ENCODE assay signal across 10 cellular contexts in genomic region chr12:124454352-124454725, GRCh38.
DNase-seq lines count a peak whose midpoint lies in the region; ATAC-seq, FAIRE-seq and TF ChIP-seq lines count a peak whose summit lies in the region.
"Had no signal": no experiment of that assay in that cellular context is flagged by ENCODE, and none has a peak within 500 bp of the region (broad histone marks: within the 10 kb centered on the region; RNA-seq: fewer than 3 reads in every experiment).

No MANE protein-coding gene starts in this region.

- H3K4me1 ChIP-seq in tibial nerve = peaks cover 3 to 85% (median 57%) of the 10 kb centered on the region in 4 donors

- DNase-seq in activated T-cell treated with anti-CD3 and anti-CD28 coated beads, Interleukin-2, amount 50 U/mL, for 24 hours = no peak
- no peak for DNase-seq in activated T-cell treated with anti-CD3 and anti-CD28 coated beads, Interleukin-2, amount 50 U/mL, for 48 hours
- DNase-seq in brain microvascular endothelial cell (no peak), mesothelial cell of epicardium (ENCODE audit: low spot score in 2 of 2, unreplicated experiment in 2 of 2) (no peak), tibial nerve (ENCODE audit: low spot score in 2 of 2) (no peak), RCC 7860 (ENCODE audit: low spot score) (no peak), type B pancreatic cell (ENCODE audit: extremely low spot score, unreplicated experiment) (no peak)
- DNase-seq: NCI-H1436 treated with DMSO at 0.1 percent for 48 hours had no signal

- no peaks in the 10 kb centered on the region for H3K27me3 ChIP-seq in brain microvascular endothelial cell (replicated peaks)
- H3K27me3 ChIP-seq in tibial nerve = no peaks in the 10 kb centered on the region

- H3K4me3 Mint-ChIP-seq in activated T-cell treated with anti-CD3 and anti-CD28 coated beads, Interleukin-2, amount 50 U/mL, for 24 hours = no peak overlapping the region
- no peak overlapping the region for H3K4me3 Mint-ChIP-seq in mesothelial cell of epicardium
- H3K4me3 Mint-ChIP-seq in type B pancreatic cell = no peak overlapping the region

- H3K4me3 ChIP-seq in brain microvascular endothelial cell (ENCODE audit: low read depth, low read length) (no peak overlapping the region), tibial nerve (no peak overlapping the region)

- H3K36me3 ChIP-seq in brain microvascular endothelial cell (replicated peaks) (peaks cover 19% of the 10 kb centered on the region), tibial nerve (peaks cover 0 to 40% (median 0%) of the 10 kb centered on the region in 3 donors)

- no peaks in the 10 kb centered on the region for H3K9me3 Mint-ChIP-seq in activated T-cell treated with anti-CD3 and anti-CD28 coated beads, Interleukin-2, amount 50 U/mL, for 24 hours
- no peaks in the 10 kb centered on the region for H3K9me3 Mint-ChIP-seq in mesothelial cell of epicardium
- H3K9me3 Mint-ChIP-seq in type B pancreatic cell = no peaks in the 10 kb centered on the region

- in situ Hi-C loops in brain microvascular endothelial cell (cut with HindIII; ENCODE audit: low pct_ligation_motif_present, low sequenced_read_pairs) = no loop called here

- no peak for TF ChIP-seq EP300 in tibial nerve (IDR thresholded peaks at IDR 0.05)

- no peak for TF ChIP-seq POLR2A in tibial nerve (IDR thresholded peaks at IDR 0.05)

- H3K4me1 Mint-ChIP-seq in activated T-cell treated with anti-CD3 and anti-CD28 coated beads, Interleukin-2, amount 50 U/mL, for 24 hours (ENCODE audit: low read depth) = peaks cover 80% of the 10 kb centered on the region
- H3K4me1 Mint-ChIP-seq in mesothelial cell of epicardium = peaks cover 2% of the 10 kb centered on the region
- H3K4me1 Mint-ChIP-seq in type B pancreatic cell (ENCODE audit: unreplicated experiment) = peaks cover 20% of the 10 kb centered on the region

- TF ChIP-seq CTCF in brain microvascular endothelial cell (IDR thresholded peaks at IDR 0.05; ENCODE audit: low read depth, low read length, missing control alignments) (no peak), mesothelial cell of epicardium (IDR thresholded peaks at IDR 0.05; ENCODE audit: unreplicated experiment) (no peak), tibial nerve (IDR thresholded peaks at IDR 0.05) (no peak), type B pancreatic cell (conservative IDR thresholded peaks at IDR 0.05) (no peak)

- no peak for ATAC-seq in GM19455 (IDR thresholded peaks at IDR 0.05; ENCODE audit: unreplicated experiment)

- H3K9me3 ChIP-seq in tibial nerve = no peaks in the 10 kb centered on the region

- H3K27ac ChIP-seq in brain microvascular endothelial cell (peak overlapping the region; percentile 33), tibial nerve (peak overlapping the region in 3 of 4 donors; percentile 37 to 86 (median 79))
- H3K27ac ChIP-seq: epithelial cell of prostate had no signal

- H3K27ac Mint-ChIP-seq in activated T-cell treated with anti-CD3 and anti-CD28 coated beads, Interleukin-2, amount 50 U/mL, for 24 hours = peak overlapping the region; percentile 50
- H3K27ac Mint-ChIP-seq in mesothelial cell of epicardium = peak overlapping the region; percentile 12
- H3K27ac Mint-ChIP-seq in type B pancreatic cell = no peak overlapping the region

- WGBS in tibial nerve, 2 donors = 46 to 64% methylated on average over 10 of the region's 11 CpGs

- H3K27me3 Mint-ChIP-seq in activated T-cell treated with anti-CD3 and anti-CD28 coated beads, Interleukin-2, amount 50 U/mL, for 24 hours = no peaks in the 10 kb centered on the region
- H3K27me3 Mint-ChIP-seq in mesothelial cell of epicardium (ENCODE audit: low read depth) = no peaks in the 10 kb centered on the region
- no peaks in the 10 kb centered on the region for H3K27me3 Mint-ChIP-seq in type B pancreatic cell

- FAIRE-seq in RCC 7860 (lab: Jason Lieb, UNC) = no peak

- peaks cover 44% of the 10 kb centered on the region for H3K36me3 Mint-ChIP-seq in activated T-cell treated with anti-CD3 and anti-CD28 coated beads, Interleukin-2, amount 50 U/mL, for 24 hours (ENCODE audit: low read depth)
- H3K36me3 Mint-ChIP-seq in mesothelial cell of epicardium (peaks cover 16% of the 10 kb centered on the region), type B pancreatic cell (peaks cover 8% of the 10 kb centered on the region)
